9 cellular contexts compared by ENCODE assay signal in genomic region chr1:39692152-39693064, GRCh38. TPM values are rescaled to one million over a fixed set of nuclear protein-coding genes. Genes with fewer than 3 reads are reported as not detected.
DNase-seq lines count a peak whose midpoint lies in the region; ATAC-seq and TF ChIP-seq lines count a peak whose summit lies in the region.
"Had no signal": no experiment of that assay in that cellular context is flagged by ENCODE, and none has a peak within 500 bp of the region (broad histone marks: within the 10 kb centered on the region; RNA-seq: fewer than 3 reads in every experiment).

No MANE protein-coding gene starts in this region.

- H3K4me2 ChIP-seq in mesenchymal stem cell (ENCODE audit: low read length, poor library complexity, severe bottlenecking) (no peak overlapping the region), OCI-LY7 (ENCODE audit: low read length) (no peak overlapping the region)

- no peak for TF ChIP-seq EP300 in Ishikawa (IDR thresholded peaks at IDR 0.05; ENCODE audit: borderline replicate concordance)

- peak overlapping the region in 1 of 2 experiments; percentile 32 for H3K23ac ChIP-seq in mesenchymal stem cell (ENCODE audit: low read length in 2 of 2)

- H2BK5ac ChIP-seq in mesenchymal stem cell (ENCODE audit: low read depth, low read length, poor library complexity, severe bottlenecking), result no peak overlapping the region

- H3K27ac Mint-ChIP-seq in CD14-positive monocyte, result peak overlapping the region in 1 of 7 donors; percentile 32
- no peak overlapping the region for H3K27ac Mint-ChIP-seq in central memory CD8-positive, alpha-beta T cell (ENCODE audit: low read depth)
- no peak overlapping the region for H3K27ac Mint-ChIP-seq in nephron

- H3K9ac ChIP-seq in mesenchymal stem cell (ENCODE audit: low read length), result no peak overlapping the region

- no peak overlapping the region for H2AFZ ChIP-seq in mesenchymal stem cell (ENCODE audit: low read depth, low read length)
- H2AFZ ChIP-seq in OCI-LY7 (ENCODE audit: low read length), result no peak overlapping the region

- H4K20me1 ChIP-seq in OCI-LY7 (ENCODE audit: insufficient read depth, low read length), result no peaks in the 10 kb centered on the region

- H4K8ac ChIP-seq in mesenchymal stem cell (ENCODE audit: low read length), result no peak overlapping the region

- H3K79me1 ChIP-seq in mesenchymal stem cell (replicated peaks; ENCODE audit: low read length, poor library complexity, severe bottlenecking), result no peaks in the 10 kb centered on the region

- TF ChIP-seq RAD21 in Ishikawa (IDR thresholded peaks at IDR 0.05; ENCODE audit: low read depth), result no peak

- no peaks in the 10 kb centered on the region for H3K79me2 ChIP-seq in OCI-LY7 (ENCODE audit: insufficient read depth, low read depth, low read length)

- intact Hi-C loops in CD14-positive monocyte (cut with micrococcal nuclease) (no loop called here), OCI-LY7 (cut with micrococcal nuclease; ENCODE audit: unreplicated experiment) (no loop called here)

- H3K36me3 Mint-ChIP-seq in CD14-positive monocyte (peaks cover 0 to 1% of the 10 kb centered on the region in 2 donors), nephron (ENCODE audit: low read depth) (no peaks in the 10 kb centered on the region)
- H3K36me3 Mint-ChIP-seq in central memory CD8-positive, alpha-beta T cell (ENCODE audit: insufficient read depth), result peaks cover 7% of the 10 kb centered on the region

- POLR2A ChIA-PET in OCI-LY7 (lab: Charles Lee), result no interaction called here

- H3K4me3 ChIP-seq in mesenchymal stem cell (ENCODE audit: insufficient read depth in 1 of 2, low read depth in 1 of 2, low read length in 2 of 2), result no peak overlapping the region
- H3K4me3 ChIP-seq in OCI-LY7 (ENCODE audit: low read depth, low read length, poor library complexity, severe bottlenecking), result no peak overlapping the region

- H4K91ac ChIP-seq in mesenchymal stem cell (ENCODE audit: low read length), result no peak overlapping the region

- peaks cover 91 to 95% of the 10 kb centered on the region in 2 experiments for H3K27me3 ChIP-seq in mesenchymal stem cell (ENCODE audit: control insufficient read depth in 1 of 2, insufficient read depth in 1 of 2, low read length in 2 of 2)

- H3K14ac ChIP-seq in mesenchymal stem cell (ENCODE audit: low read length in 2 of 2), result no peak overlapping the region

- no peak overlapping the region for H3K18ac ChIP-seq in mesenchymal stem cell (ENCODE audit: low read depth in 1 of 2, low read length in 2 of 2)

- H2BK12ac ChIP-seq in mesenchymal stem cell (ENCODE audit: low read length in 2 of 2), result no peak overlapping the region

- 14% methylated on average over 54 of the region's 56 CpGs for WGBS in mesenchymal stem cell

- peaks cover 14% of the 10 kb centered on the region for H3K4me1 ChIP-seq in mesenchymal stem cell (ENCODE audit: control insufficient read depth, insufficient read depth, low read depth, low read length)
- no peaks in the 10 kb centered on the region for H3K4me1 ChIP-seq in OCI-LY7 (ENCODE audit: insufficient read depth, low read length, poor library complexity, severe bottlenecking)

- BruUV-seq in OCI-LY7 (replicated peaks; lab: Mats Ljungman, UMichigan), result no TSS peak

- H3K4me1 Mint-ChIP-seq in CD14-positive monocyte (peaks cover 16% of the 10 kb centered on the region), nephron (peaks cover 26% of the 10 kb centered on the region)
- H3K4me1 Mint-ChIP-seq in central memory CD8-positive, alpha-beta T cell, result peaks cover 13% of the 10 kb centered on the region

- H2BK15ac ChIP-seq in mesenchymal stem cell (ENCODE audit: low read depth, poor library complexity, severe bottlenecking), result no peak overlapping the region

- DNase-seq in CD14-positive monocyte (ENCODE audit: low spot score), result no peak
- no peak for DNase-seq in central memory CD8-positive, alpha-beta T cell (ENCODE audit: low spot score in 2 of 2)
- DNase-seq in mesenchymal stem cell, result no peak
- DNase-seq in OCI-LY7 (ENCODE audit: low spot score), result no peak
- DNase-seq in HT-29 (ENCODE audit: low spot score), result no peak

- no peak for ATAC-seq in central memory CD8-positive, alpha-beta T cell (replicated peaks; ENCODE audit: extremely low read depth, poor library complexity, severe bottlenecking)
- no peak for ATAC-seq in HG02840 (IDR thresholded peaks at IDR 0.05; ENCODE audit: low FRiP score, unreplicated experiment)

- H3K36me3 ChIP-seq in mesenchymal stem cell (ENCODE audit: control insufficient read depth in 1 of 2, insufficient read depth in 2 of 2, low read depth in 1 of 2, low read length in 2 of 2) (no peaks in the 10 kb centered on the region), OCI-LY7 (ENCODE audit: insufficient read depth, low read length) (no peaks in the 10 kb centered on the region)

- H2AK5ac ChIP-seq in mesenchymal stem cell (ENCODE audit: low read length, severe bottlenecking), result no peak overlapping the region

- TF ChIP-seq CTCF in CD14-positive monocyte (IDR thresholded peaks at IDR 0.05), result no peak
- no peak for TF ChIP-seq CTCF in nephron (IDR thresholded peaks at IDR 0.05; ENCODE audit: unreplicated experiment in 3 of 3)
- TF ChIP-seq CTCF in OCI-LY7 (conservative IDR thresholded peaks at IDR 0.05; ENCODE audit: low read length), result no peak

- CTCF ChIA-PET in OCI-LY7 (lab: Charles Lee; ENCODE audit: unreplicated experiment), result no interaction called here

- no peak overlapping the region for H3K4ac ChIP-seq in mesenchymal stem cell (ENCODE audit: low read depth in 1 of 2, low read length in 2 of 2)

- H2BK120ac ChIP-seq in mesenchymal stem cell (ENCODE audit: low read depth, low read length), result no peak overlapping the region

- H3K9me3 Mint-ChIP-seq in CD14-positive monocyte (peaks cover 0 to 24% (median 7%) of the 10 kb centered on the region in 7 donors), nephron (no peaks in the 10 kb centered on the region)
- no peaks in the 10 kb centered on the region for H3K9me3 Mint-ChIP-seq in central memory CD8-positive, alpha-beta T cell

- H3K4me3 Mint-ChIP-seq in CD14-positive monocyte, result peak overlapping the region; percentile 27 to 77
- H3K4me3 Mint-ChIP-seq in central memory CD8-positive, alpha-beta T cell, result peak overlapping the region; percentile 74
- H3K4me3 Mint-ChIP-seq in nephron, result peak overlapping the region; percentile 61 to 68 (median 62)

- H3K27me3 Mint-ChIP-seq in CD14-positive monocyte (ENCODE audit: low read depth in 3 of 3) (peaks cover 72 to 99% (median 81%) of the 10 kb centered on the region in 3 donors), nephron (ENCODE audit: low read depth) (peaks cover 93% of the 10 kb centered on the region)
- H3K27me3 Mint-ChIP-seq in central memory CD8-positive, alpha-beta T cell, result peaks cover 46% of the 10 kb centered on the region

- H3K9me3 ChIP-seq in mesenchymal stem cell (ENCODE audit: control insufficient read depth, low read length) (no peaks in the 10 kb centered on the region), OCI-LY7 (ENCODE audit: low read length) (no peaks in the 10 kb centered on the region)

- no peaks in the 10 kb centered on the region for H3K9me2 ChIP-seq in OCI-LY7 (ENCODE audit: insufficient read depth, low read length)

- H3K27ac ChIP-seq in mesenchymal stem cell (ENCODE audit: low read length, poor library complexity, severe bottlenecking) (no peak overlapping the region), OCI-LY7 (ENCODE audit: low read depth, low read length, poor library complexity, severe bottlenecking) (no peak overlapping the region)

TF ChIP-seq in Ishikawa, 13 proteins besides CTCF, POLR2A, EP300 and RAD21:
- TF ChIP-seq CEBPB (IDR thresholded peaks at IDR 0.05) (no peak), MAX (IDR thresholded peaks at IDR 0.05) (peak; percentile 94), NFIC (IDR thresholded peaks at IDR 0.05) (0 out of 2 replicates have a peak, but pooled peaks have one; percentile 4), FOXM1 (IDR thresholded peaks at IDR 0.05; ENCODE audit: borderline replicate concordance, low read depth) (no peak), YY1 (IDR thresholded peaks at IDR 0.05; ENCODE audit: low read depth) (no peak), TEAD4 (IDR thresholded peaks at IDR 0.05) (no peak), USF1 (IDR thresholded peaks at IDR 0.05) (peak; percentile 55)

RNA-seq across cellular contexts. Expression of gene HPCAL4, which starts 1.2 kb away (rescaled TPM):
- under 1 TPM in 1 of 2 donors, not detected in 1; 0.03 TPM for polyA plus RNA-seq in CD14-positive monocyte
- polyA plus RNA-seq in mesenchymal stem cell (2013, experiment 1 of 2), result 0.01 TPM
- polyA plus RNA-seq in mesenchymal stem cell (2013, experiment 2 of 2), result 0.01 TPM
- total RNA-seq in OCI-LY7 (2014; rRNA removed; shearing (Covaris generic)), result not detected in 2 replicates
- total RNA-seq in OCI-LY7 (2022), result not detected in 2 replicates
- total RNA-seq in HT-29 (2014; rRNA removed; shearing (Covaris generic)), result not detected in 2 replicates

RNA-seq across cellular contexts. Expression of gene NT5C1A, which starts 20.5 kb away (rescaled TPM):
- polyA plus RNA-seq in CD14-positive monocyte, result not detected
- 0.12 TPM for polyA plus RNA-seq in mesenchymal stem cell (2013, experiment 1 of 2)
- 0.25 TPM for polyA plus RNA-seq in mesenchymal stem cell (2013, experiment 2 of 2)
- not detected in 2 replicates for total RNA-seq in OCI-LY7 (2014; rRNA removed; shearing (Covaris generic))
- not detected in 2 replicates for total RNA-seq in OCI-LY7 (2022)
- not detected in 2 replicates for total RNA-seq in HT-29 (2014; rRNA removed; shearing (Covaris generic))
- total RNA-seq: M059J had no signal

RNA-seq across cellular contexts. Expression of gene PPIE, which starts 46.3 kb away (rescaled TPM):
- polyA plus RNA-seq in CD14-positive monocyte, result 10 to 100 TPM; 48.9 to 55.9 TPM
- polyA plus RNA-seq in mesenchymal stem cell (2013, experiment 1 of 2), result 30.7 TPM
- 30.4 TPM for polyA plus RNA-seq in mesenchymal stem cell (2013, experiment 2 of 2)
- total RNA-seq in OCI-LY7 (2014; rRNA removed; shearing (Covaris generic)), result 53.6 and 54.5 TPM in 2 replicates
- 64.8 and 71.9 TPM in 2 replicates for total RNA-seq in OCI-LY7 (2022)
- total RNA-seq in HT-29 (2014; rRNA removed; shearing (Covaris generic)), result 34.8 and 38.8 TPM in 2 replicates

RNA-seq across cellular contexts. Expression of gene HEYL, which starts 53.0 kb away (rescaled TPM):
- under 1 TPM; 0.04 to 0.15 TPM for polyA plus RNA-seq in CD14-positive monocyte
- 1.3 TPM for polyA plus RNA-seq in mesenchymal stem cell (2013, experiment 1 of 2)
- 1.3 TPM for polyA plus RNA-seq in mesenchymal stem cell (2013, experiment 2 of 2)
- not detected in 2 replicates for total RNA-seq in OCI-LY7 (2014; rRNA removed; shearing (Covaris generic))
- not detected in 2 replicates for total RNA-seq in OCI-LY7 (2022)
- total RNA-seq in HT-29 (2014; rRNA removed; shearing (Covaris generic)), result 0.05 and 0.16 TPM in 2 replicates
